Comparison of ENCODE assay signal across 10 cellular contexts in genomic region chr1:19479351-19480120, GRCh38. TPM values are rescaled to one million over a fixed set of nuclear protein-coding genes. Genes with fewer than 3 reads are reported as not detected.
DNase-seq lines count a peak whose midpoint lies in the region; ATAC-seq and TF ChIP-seq lines count a peak whose summit lies in the region.
"Had no signal": no experiment of that assay in that cellular context is flagged by ENCODE, and none has a peak within 500 bp of the region (broad histone marks: within the 10 kb centered on the region; RNA-seq: fewer than 3 reads in every experiment).

No MANE protein-coding gene starts in this region.

- DNase-seq in stimulated activated naive CD8-positive, alpha-beta T cell treated with anti-CD3 and anti-CD28 coated beads, Interleukin-15, Interleukin-2, amounts not matched to agents 100 U/mL and 50 U/mL, for 24 hours, result no peak
- DNase-seq in activated naive CD8-positive, alpha-beta T cell treated with anti-CD3 and anti-CD28 coated beads, Interleukin-2, amount 50 U/mL, for 24 hours, result no peak
- DNase-seq in activated effector memory CD4-positive, alpha-beta T cell treated with Interleukin-2 at 50 U/mL for 16 hours, result no peak
- DNase-seq in lower leg skin (ENCODE audit: low spot score in 2 of 2) (no peak), DMS114 treated with DMSO at 0.1 percent for 48 hours (lab: John Stamatoyannopoulos, UW; ENCODE audit: unreplicated experiment) (no peak)
- DNase-seq: NCI-H1694 treated with DMSO at 0.1 percent for 48 hours; stimulated activated CD4-positive, alpha-beta T cell treated with anti-CD3 and anti-CD28 coated beads, Interleukin-2, amount 100 ng/mL, for 48 hours had no signal

- H3K9me3 Mint-ChIP-seq in stimulated activated naive CD8-positive, alpha-beta T cell treated with anti-CD3 and anti-CD28 coated beads, Interleukin-15, Interleukin-2, amounts not matched to agents 100 ng/mL and 50 ng/mL, for 24 hours, result no peaks in the 10 kb centered on the region
- no peaks in the 10 kb centered on the region for H3K9me3 Mint-ChIP-seq in activated naive CD8-positive, alpha-beta T cell treated with anti-CD3 and anti-CD28 coated beads, Interleukin-2, amount 50 U/mL, for 24 hours

- no peaks in the 10 kb centered on the region for H3K36me3 ChIP-seq in muscle layer of colon (ENCODE audit: insufficient read depth, low read length)

- H3K27me3 ChIP-seq in muscle layer of colon (ENCODE audit: control insufficient read depth in 1 of 2, insufficient read depth in 2 of 2, low read length in 2 of 2), result no peaks in the 10 kb centered on the region

- no peak overlapping the region for H3K4me3 ChIP-seq in muscle layer of colon (ENCODE audit: low read depth in 1 of 2, low read length in 2 of 2)
- H3K4me3 ChIP-seq in lower leg skin (ENCODE audit: low read depth, poor library complexity, severe bottlenecking), result no peak overlapping the region

- intact Hi-C loops in lower leg skin (cut with DNase I; ENCODE audit: low total_unique reads), result loop anchor here (10.0 kb wide), 2 partner anchors 85 to 165 kb away; partner anchors contain the start of gene NBL1

- H3K9me3 ChIP-seq in muscle layer of colon (ENCODE audit: low read length), result no peaks in the 10 kb centered on the region

- H3K27ac ChIP-seq in muscle layer of colon (ENCODE audit: low read depth, low read length), result peak overlapping the region; percentile 8

- peaks cover 96% of the 10 kb centered on the region for H3K4me1 ChIP-seq in muscle layer of colon (ENCODE audit: insufficient read depth, low read length)

- no peak for TF ChIP-seq POLR2A in lower leg skin (IDR thresholded peaks at IDR 0.05)

- peak overlapping the region; percentile 69 for H3K27ac Mint-ChIP-seq in stimulated activated naive CD8-positive, alpha-beta T cell treated with anti-CD3 and anti-CD28 coated beads, Interleukin-15, Interleukin-2, amounts not matched to agents 100 ng/mL and 50 ng/mL, for 24 hours
- peak overlapping the region; percentile 90 for H3K27ac Mint-ChIP-seq in activated naive CD8-positive, alpha-beta T cell treated with anti-CD3 and anti-CD28 coated beads, Interleukin-2, amount 50 U/mL, for 24 hours

- H3K4me1 Mint-ChIP-seq in stimulated activated naive CD8-positive, alpha-beta T cell treated with anti-CD3 and anti-CD28 coated beads, Interleukin-15, Interleukin-2, amounts not matched to agents 100 ng/mL and 50 ng/mL, for 24 hours (ENCODE audit: low read depth), result peaks cover 94% of the 10 kb centered on the region
- H3K4me1 Mint-ChIP-seq in activated naive CD8-positive, alpha-beta T cell treated with anti-CD3 and anti-CD28 coated beads, Interleukin-2, amount 50 U/mL, for 24 hours, result peaks cover 98% of the 10 kb centered on the region

- no peaks in the 10 kb centered on the region for H3K27me3 Mint-ChIP-seq in stimulated activated naive CD8-positive, alpha-beta T cell treated with anti-CD3 and anti-CD28 coated beads, Interleukin-15, Interleukin-2, amounts not matched to agents 100 ng/mL and 50 ng/mL, for 24 hours
- no peaks in the 10 kb centered on the region for H3K27me3 Mint-ChIP-seq in activated naive CD8-positive, alpha-beta T cell treated with anti-CD3 and anti-CD28 coated beads, Interleukin-2, amount 50 U/mL, for 24 hours

- peaks cover 27% of the 10 kb centered on the region for H3K36me3 Mint-ChIP-seq in stimulated activated naive CD8-positive, alpha-beta T cell treated with anti-CD3 and anti-CD28 coated beads, Interleukin-15, Interleukin-2, amounts not matched to agents 100 ng/mL and 50 ng/mL, for 24 hours (ENCODE audit: low read depth)
- H3K36me3 Mint-ChIP-seq in activated naive CD8-positive, alpha-beta T cell treated with anti-CD3 and anti-CD28 coated beads, Interleukin-2, amount 50 U/mL, for 24 hours (ENCODE audit: low read depth), result peaks cover 32% of the 10 kb centered on the region

- H3K4me3 Mint-ChIP-seq in stimulated activated naive CD8-positive, alpha-beta T cell treated with anti-CD3 and anti-CD28 coated beads, Interleukin-15, Interleukin-2, amounts not matched to agents 100 ng/mL and 50 ng/mL, for 24 hours, result no peak overlapping the region
- H3K4me3 Mint-ChIP-seq in activated naive CD8-positive, alpha-beta T cell treated with anti-CD3 and anti-CD28 coated beads, Interleukin-2, amount 50 U/mL, for 24 hours, result no peak overlapping the region

- no peak for TF ChIP-seq CTCF in lower leg skin (IDR thresholded peaks at IDR 0.05)

- no peak for ATAC-seq in stimulated activated naive CD8-positive, alpha-beta T cell treated with anti-CD3 and anti-CD28 coated beads, Interleukin-15, Interleukin-2, amounts not matched to agents 100 U/mL and 50 U/mL, for 24 hours
- no peak for ATAC-seq in activated naive CD8-positive, alpha-beta T cell treated with anti-CD3 and anti-CD28 coated beads, Interleukin-2, amount 50 U/mL, for 24 hours
- ATAC-seq in HG03439 (IDR thresholded peaks at IDR 0.05; ENCODE audit: unreplicated experiment), result no peak

- no peak overlapping the region for H3K9ac ChIP-seq in muscle layer of colon (ENCODE audit: low read length)

- WGBS in lower leg skin, 2 donors, result 54 to 63% methylated on average over 6 of the region's 6 CpGs

RNA-seq across cellular contexts. Expression of gene CAPZB, which starts 5.8 kb away (rescaled TPM):
- total RNA-seq in lower leg skin, result 100 to 1,000 TPM in 2 of 4 donors, 10 to 100 TPM in 2; 84.7 to 124 (median 103) TPM
